23 cellular contexts compared by ENCODE assay signal in genomic region chr2:3914243-3914642, GRCh38.
"Had no signal": no experiment of that assay in that cellular context is flagged by ENCODE, and none has a peak within 500 bp of the region (broad histone marks: within the 10 kb centered on the region; RNA-seq: fewer than 3 reads in every experiment).

No MANE protein-coding gene starts in this region.

- ATAC-seq: activated T-cell treated with anti-CD3 and anti-CD28 coated beads, Interleukin-2, amount 50 U/mL, for 72 hours; body of pancreas; gastrocnemius medialis; natural killer cell treated with Interleukin-12 subunit alpha and Interleukin-12 subunit beta and Interleukin-15 and Interleukin-18, amount 100 ng/mL, for 72 hours; T-helper 17 cell had no signal

- H3K4me3 ChIP-seq: body of pancreas, cardiac muscle cell, gastrocnemius medialis, testis, uterus had no signal

- H3K27ac Mint-ChIP-seq: activated CD4-positive, alpha-beta memory T cell treated with anti-CD3 and anti-CD28 coated beads for 36 hours; activated naive CD4-positive, alpha-beta T cell treated with anti-CD3 and anti-CD28 coated beads for 36 hours; activated naive CD8-positive, alpha-beta T cell treated with anti-CD3 and anti-CD28 coated beads, Interleukin-2, amount 10 ng/mL, durations not matched to agents 7 days and 5 days; activated T-cell treated with anti-CD3 and anti-CD28 coated beads, Interleukin-2, amount 50 U/mL, for 72 hours; dendritic cell treated with granulocyte-macrophage colony-stimulating factor and Interleukin-4, amounts not matched to agents 40 ng/mL and 50 ng/mL, for 4 days; memory B cell; natural killer cell treated with Interleukin-12 subunit alpha and Interleukin-12 subunit beta and Interleukin-15 and Interleukin-18, amount 100 ng/mL, for 72 hours; T-helper 17 cell had no signal

- H3K4me1 ChIP-seq: body of pancreas, gastrocnemius medialis, testis, uterus had no signal

- H3K36me3 Mint-ChIP-seq: activated CD4-positive, alpha-beta memory T cell treated with anti-CD3 and anti-CD28 coated beads for 36 hours; activated naive CD8-positive, alpha-beta T cell treated with anti-CD3 and anti-CD28 coated beads, Interleukin-2, amount 10 ng/mL, durations not matched to agents 7 days and 5 days; memory B cell; natural killer cell treated with Interleukin-12 subunit alpha and Interleukin-12 subunit beta and Interleukin-15 and Interleukin-18, amount 100 ng/mL, for 72 hours had no signal

- H3K27me3 ChIP-seq: body of pancreas, cardiac muscle cell, gastrocnemius medialis, testis, uterus had no signal

- H3K36me3 ChIP-seq: cardiac muscle cell, gastrocnemius medialis, uterus had no signal

- H3K9me3 ChIP-seq: body of pancreas, gastrocnemius medialis, testis, uterus had no signal

- H3K27me3 Mint-ChIP-seq: activated CD4-positive, alpha-beta memory T cell treated with anti-CD3 and anti-CD28 coated beads for 36 hours; activated naive CD8-positive, alpha-beta T cell treated with anti-CD3 and anti-CD28 coated beads, Interleukin-2, amount 10 ng/mL, durations not matched to agents 7 days and 5 days; dendritic cell treated with granulocyte-macrophage colony-stimulating factor and Interleukin-4, amounts not matched to agents 40 ng/mL and 50 ng/mL, for 4 days; memory B cell; natural killer cell treated with Interleukin-12 subunit alpha and Interleukin-12 subunit beta and Interleukin-15 and Interleukin-18, amount 100 ng/mL, for 72 hours; T-helper 17 cell had no signal

- H3K27ac ChIP-seq: body of pancreas, cardiac muscle cell, gastrocnemius medialis, testis, uterus had no signal

- DNase-seq: activated CD4-positive, alpha-beta memory T cell treated with anti-CD3 and anti-CD28 coated beads for 36 hours; activated CD4-positive, alpha-beta T cell treated with anti-CD3 and anti-CD28 coated beads for 48 hours; activated CD4-positive, CD25-positive, alpha-beta regulatory T cell; activated effector memory CD4-positive, alpha-beta T cell treated with Interleukin-2 at 50 U/mL for 16 hours; activated naive CD4-positive, alpha-beta T cell treated with anti-CD3 and anti-CD28 coated beads for 36 hours; activated naive CD8-positive, alpha-beta T cell treated with anti-CD3 and anti-CD28 coated beads, Interleukin-2, amount 10 ng/mL, durations not matched to agents 7 days and 5 days; activated T-cell treated with anti-CD3 and anti-CD28 coated beads, Interleukin-2, amount 50 U/mL, for 72 hours; amniotic stem cell; body of pancreas; effector CD8-positive, alpha-beta T cell; gastrocnemius medialis; hypothalamus; occipital lobe; stimulated activated CD4-positive, alpha-beta T cell treated with anti-CD3 and anti-CD28 coated beads, Interleukin-4, amount 100 ng/mL, for 1 hour; stimulated activated naive CD4-positive, alpha-beta T cell; T-helper 17 cell; testis; trophoblast cell; uterus had no signal

- H3K4me1 Mint-ChIP-seq: activated naive CD8-positive, alpha-beta T cell treated with anti-CD3 and anti-CD28 coated beads, Interleukin-2, amount 10 ng/mL, durations not matched to agents 7 days and 5 days; memory B cell; T-helper 17 cell had no signal

- H3K4me3 Mint-ChIP-seq: activated CD4-positive, alpha-beta memory T cell treated with anti-CD3 and anti-CD28 coated beads for 36 hours; activated naive CD4-positive, alpha-beta T cell treated with anti-CD3 and anti-CD28 coated beads for 36 hours; activated naive CD8-positive, alpha-beta T cell treated with anti-CD3 and anti-CD28 coated beads, Interleukin-2, amount 10 ng/mL, durations not matched to agents 7 days and 5 days; activated T-cell treated with anti-CD3 and anti-CD28 coated beads, Interleukin-2, amount 50 U/mL, for 72 hours; dendritic cell treated with granulocyte-macrophage colony-stimulating factor and Interleukin-4, amounts not matched to agents 40 ng/mL and 50 ng/mL, for 4 days; memory B cell; natural killer cell treated with Interleukin-12 subunit alpha and Interleukin-12 subunit beta and Interleukin-15 and Interleukin-18, amount 100 ng/mL, for 72 hours; T-helper 17 cell had no signal
